In the genomic region with DNA sequence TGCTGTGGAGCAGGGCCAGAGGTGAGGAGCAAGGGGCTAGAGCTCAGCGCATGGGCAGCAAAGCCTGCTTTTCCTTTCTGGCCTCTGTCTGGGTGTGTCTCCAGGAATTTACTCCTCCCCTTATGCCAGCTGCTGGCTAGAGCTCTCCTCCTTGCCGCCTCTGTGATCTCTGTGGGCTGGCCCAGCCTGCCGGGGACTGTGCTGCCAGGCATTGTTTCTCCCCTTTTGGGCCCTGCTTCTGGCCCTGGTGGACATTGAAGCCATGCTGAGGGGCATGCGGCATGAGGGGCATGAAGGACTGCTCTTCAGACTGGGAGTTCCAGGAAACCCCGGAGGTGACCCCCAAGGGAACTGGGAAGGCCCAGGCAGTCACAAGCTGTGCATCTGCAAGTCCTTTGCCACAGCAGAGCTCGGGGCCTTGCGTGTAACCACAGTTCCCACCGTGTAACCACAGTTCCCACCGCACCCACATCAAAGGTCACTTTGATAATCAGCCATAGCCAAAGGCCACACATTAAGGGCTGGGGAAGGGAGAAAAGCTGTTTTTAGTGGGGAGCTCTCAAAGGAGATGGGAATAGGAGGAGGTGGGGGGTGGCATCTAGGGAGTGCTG, we compare ENCODE assay signal across 9 cellular contexts.
DNase-seq lines count a peak whose midpoint lies in the region; ATAC-seq and TF ChIP-seq lines count a peak whose summit lies in the region.
"Had no signal": no experiment of that assay in that cellular context is flagged by ENCODE, and none has a peak within 500 bp of the region (broad histone marks: within the 10 kb centered on the region; RNA-seq: fewer than 3 reads in every experiment).

No MANE protein-coding gene starts in this region.

- dilution Hi-C loops in mammary epithelial cell (cut with HindIII; ENCODE audit: low sequenced_read_pairs), result no loop called here

- no peak overlapping the region for H3K27ac ChIP-seq in mammary epithelial cell (ENCODE audit: insufficient read depth, low read depth, low read length)
- H3K27ac ChIP-seq in adrenal gland, result peak overlapping the region in 2 of 5 donors; percentile 56 to 78

- peak overlapping the region; percentile 67 for H2AFZ ChIP-seq in mammary epithelial cell (ENCODE audit: low read depth, low read length)

- intact Hi-C loops in mammary epithelial cell (cut with micrococcal nuclease) (loop anchor here (1.0 kb wide), 1 partner anchor 21 kb away; no protein-coding TSS in a partner anchor), adrenal gland (cut with DNase I) (no loop called here)

- no TSS peak for BruUV-seq in mammary epithelial cell (replicated peaks; lab: Mats Ljungman, UMichigan)

- CTCF ChIA-PET in mammary epithelial cell (lab: Charles Lee; ENCODE audit: low non-redundant PET), result interaction anchor here (0.5 to 0.7 kb wide), 2 partner anchors 22 to 63 kb away, joined by 3 read pairs; no protein-coding TSS in a partner anchor

- DNase-seq in AG20443 (ENCODE audit: low spot score) (peak; percentile 71), M059J (ENCODE audit: low read depth) (peak; percentile 53), mammary epithelial cell (no peak), NCI-H128 (lab: John Stamatoyannopoulos, UW; ENCODE audit: unreplicated experiment) (no peak), adrenal gland (no peak)

- no peaks in the 10 kb centered on the region for H4K20me1 ChIP-seq in mammary epithelial cell (ENCODE audit: insufficient read depth, low read length)

- peaks cover 39% of the 10 kb centered on the region for H3K4me1 ChIP-seq in mammary epithelial cell (ENCODE audit: insufficient read depth, low read length)
- peaks cover 78% of the 10 kb centered on the region for H3K4me1 ChIP-seq in mucosa of stomach (ENCODE audit: control insufficient read depth, insufficient read depth, low read length)
- H3K4me1 ChIP-seq in adrenal gland (replicated peaks in 1 of 2), result peaks cover 0 to 67% of the 10 kb centered on the region in 2 donors

- no peak for TF ChIP-seq POLR2A in adrenal gland (IDR thresholded peaks at IDR 0.05)

- TF ChIP-seq CTCF in mammary epithelial cell (conservative IDR thresholded peaks at IDR 0.05 in 1 of 2, IDR thresholded peaks at IDR 0.05 in 1 of 2; ENCODE audit: extremely low read depth in 1 of 2, insufficient read depth in 1 of 2, low read depth in 1 of 2, low read length in 2 of 2) (no peak), adrenal gland (IDR thresholded peaks at IDR 0.05) (no peak)

- H3K36me3 ChIP-seq in mammary epithelial cell (ENCODE audit: insufficient read depth, low read length) (no peaks in the 10 kb centered on the region), mucosa of stomach (ENCODE audit: control insufficient read depth, insufficient read depth, low read length) (no peaks in the 10 kb centered on the region), adrenal gland (replicated peaks in 1 of 2) (no peaks in the 10 kb centered on the region)

- H3K27me3 ChIP-seq in mammary epithelial cell (ENCODE audit: insufficient read depth, low read length) (no peaks in the 10 kb centered on the region), mucosa of stomach (ENCODE audit: control insufficient read depth, insufficient read depth, low read length) (no peaks in the 10 kb centered on the region), adrenal gland (no peaks in the 10 kb centered on the region)

- no peak overlapping the region for H3K9ac ChIP-seq in mammary epithelial cell (ENCODE audit: insufficient read depth, low read length)
- H3K9ac ChIP-seq in mucosa of stomach (ENCODE audit: low read length), result peak overlapping the region; percentile 72

- H3K4me2 ChIP-seq in mammary epithelial cell (ENCODE audit: insufficient read depth, low read depth, low read length), result peak overlapping the region; percentile 41

- in situ Hi-C loops in mammary epithelial cell (cut with MboI; ENCODE audit: low sequenced_read_pairs in 2 of 2), result loop anchor here in 1 of 2 donors (25.0 kb wide), 1 partner anchor 311 kb away; no protein-coding TSS in a partner anchor

- no peaks in the 10 kb centered on the region for H3K79me2 ChIP-seq in mammary epithelial cell (ENCODE audit: insufficient read depth, low read length)

- no peaks in the 10 kb centered on the region for H3K9me3 ChIP-seq in mammary epithelial cell (replicated peaks; ENCODE audit: insufficient read depth, low read length)
- no peaks in the 10 kb centered on the region for H3K9me3 ChIP-seq in mucosa of stomach (ENCODE audit: control insufficient read depth, low read length)
- H3K9me3 ChIP-seq in adrenal gland (replicated peaks in 1 of 3), result no peaks in the 10 kb centered on the region

- WGBS in mammary epithelial cell (ENCODE audit: low coverage, missing lambda C conversion rate), result 9% methylated on average over 6 of the region's 9 CpGs
- 62 to 80% (median 67%) methylated on average over 5 to 9 of the region's 9 CpGs for WGBS in adrenal gland, 4 donors

- H3K4me3 ChIP-seq in mammary epithelial cell (replicated peaks in 1 of 3; ENCODE audit: insufficient read depth in 1 of 3, low read depth in 2 of 3, low read length in 3 of 3), result no peak overlapping the region
- H3K4me3 ChIP-seq in mucosa of stomach (ENCODE audit: low read length), result peak overlapping the region; percentile 44
- no peak overlapping the region for H3K4me3 ChIP-seq in adrenal gland

- ATAC-seq in HG03196 (IDR thresholded peaks at IDR 0.05; ENCODE audit: unreplicated experiment), result no peak
- ATAC-seq in GM21367 (IDR thresholded peaks at IDR 0.05; ENCODE audit: unreplicated experiment), result no peak
- ATAC-seq: naive thymus-derived CD4-positive, alpha-beta T cell had no signal

Comparison
In these comparisons a context has a peak if more than half of its experiments do, and no peak if none do; other contexts are left out.
1. DNase-seq: peak in AG20443 (single experiment) and M059J (single experiment); none in mammary epithelial cell (single experiment), NCI-H128 (single experiment) and adrenal gland (0 of 7).